Comparison of ENCODE assay signal across 12 cellular contexts in genomic region chr10:80518143-80518806, GRCh38. TPM values are rescaled to one million over a fixed set of nuclear protein-coding genes. Genes with fewer than 3 reads are reported as not detected.
DNase-seq lines count a peak whose midpoint lies in the region; ATAC-seq and TF ChIP-seq lines count a peak whose summit lies in the region.
"Had no signal": no experiment of that assay in that cellular context is flagged by ENCODE, and none has a peak within 500 bp of the region (broad histone marks: within the 10 kb centered on the region; RNA-seq: fewer than 3 reads in every experiment).

No MANE protein-coding gene starts in this region.

- DNase-seq in activated CD4-positive, alpha-beta memory T cell treated with anti-CD3 and anti-CD28 coated beads for 36 hours, result no peak
- DNase-seq in naive thymus-derived CD4-positive, alpha-beta T cell, result no peak
- DNase-seq in GM10266 (ENCODE audit: extremely low spot score) (no peak), NCI-H146 treated with DMSO at 0.1 percent for 48 hours (lab: John Stamatoyannopoulos, UW; ENCODE audit: unreplicated experiment) (no peak), COLO829 (ENCODE audit: low spot score) (no peak)
- no peak for DNase-seq in stimulated activated CD4-positive, alpha-beta T cell treated with anti-CD3 and anti-CD28 coated beads, Interleukin-4, amount 100 ng/mL, for 4 hours
- DNase-seq: activated CD4-positive, alpha-beta T cell treated with anti-CD3 and anti-CD28 coated beads, Interleukin-2, amount 50 U/mL, for 48 hours; Calu3; mesendoderm had no signal

- peak overlapping the region; percentile 74 for H3K27ac ChIP-seq in BLaER1
- no peak overlapping the region for H3K27ac ChIP-seq in naive thymus-derived CD4-positive, alpha-beta T cell (ENCODE audit: low read depth, low read length)

- H3K4me3 Mint-ChIP-seq in activated CD4-positive, alpha-beta memory T cell treated with anti-CD3 and anti-CD28 coated beads for 36 hours, result no peak overlapping the region
- H3K4me3 Mint-ChIP-seq in naive thymus-derived CD4-positive, alpha-beta T cell, result no peak overlapping the region
- H3K4me3 Mint-ChIP-seq: brain had no signal

- no peaks in the 10 kb centered on the region for H3K9me3 ChIP-seq in BLaER1
- no peaks in the 10 kb centered on the region for H3K9me3 ChIP-seq in naive thymus-derived CD4-positive, alpha-beta T cell (ENCODE audit: control insufficient read depth in 2 of 3, low read length in 3 of 3)

- ATAC-seq in GM19043 (IDR thresholded peaks at IDR 0.05; ENCODE audit: low read depth, unreplicated experiment), result peak; percentile 57
- no peak for ATAC-seq in naive thymus-derived CD4-positive, alpha-beta T cell

- H3K4me3 ChIP-seq in BLaER1, result peak overlapping the region; percentile 15
- no peak overlapping the region for H3K4me3 ChIP-seq in naive thymus-derived CD4-positive, alpha-beta T cell (ENCODE audit: low read length)

- H3K27me3 Mint-ChIP-seq in activated CD4-positive, alpha-beta memory T cell treated with anti-CD3 and anti-CD28 coated beads for 36 hours, result no peaks in the 10 kb centered on the region
- no peaks in the 10 kb centered on the region for H3K27me3 Mint-ChIP-seq in naive thymus-derived CD4-positive, alpha-beta T cell
- H3K27me3 Mint-ChIP-seq: brain had no signal

- peaks cover 22% of the 10 kb centered on the region for H3K4me1 Mint-ChIP-seq in activated CD4-positive, alpha-beta memory T cell treated with anti-CD3 and anti-CD28 coated beads for 36 hours (ENCODE audit: low read depth)
- peaks cover 19 to 46% (median 31%) of the 10 kb centered on the region in 7 donors for H3K4me1 Mint-ChIP-seq in naive thymus-derived CD4-positive, alpha-beta T cell

- POLR2A ChIA-PET in activated CD4-positive, alpha-beta memory T cell treated with anti-CD3 and anti-CD28 coated beads for 36 hours (lab: Charles Lee), result interaction anchor here (0.6 kb wide), 1 partner anchor 166 kb away, joined by 4 read pairs; no protein-coding TSS in a partner anchor
- POLR2A ChIA-PET in naive thymus-derived CD4-positive, alpha-beta T cell (lab: Charles Lee), result interaction anchor here (1.4 kb wide), 1 partner anchor 10 kb away, joined by 3 read pairs; no protein-coding TSS in a partner anchor

- intact Hi-C loops in activated CD4-positive, alpha-beta memory T cell treated with anti-CD3 and anti-CD28 coated beads for 36 hours (cut with micrococcal nuclease), result no loop called here
- intact Hi-C loops in naive thymus-derived CD4-positive, alpha-beta T cell (cut with micrococcal nuclease), result no loop called here

- H4K20me1 ChIP-seq in BLaER1, result peaks cover 83% of the 10 kb centered on the region

- H3K4me2 ChIP-seq in BLaER1, result peak overlapping the region; percentile 78

- CTCF ChIA-PET in activated CD4-positive, alpha-beta memory T cell treated with anti-CD3 and anti-CD28 coated beads for 36 hours (lab: Charles Lee), result interaction anchor here (1.3 kb wide), 1 partner anchor 12 kb away, joined by 5 read pairs; no protein-coding TSS in a partner anchor
- CTCF ChIA-PET in naive thymus-derived CD4-positive, alpha-beta T cell (lab: Charles Lee), result no interaction called here

- peaks cover 89% of the 10 kb centered on the region for H3K36me3 ChIP-seq in BLaER1
- H3K36me3 ChIP-seq in naive thymus-derived CD4-positive, alpha-beta T cell (ENCODE audit: control insufficient read depth in 2 of 3, insufficient read depth in 3 of 3, low read length in 3 of 3), result peaks cover 26 to 84% (median 40%) of the 10 kb centered on the region in 3 experiments

- H3K27ac Mint-ChIP-seq in activated CD4-positive, alpha-beta memory T cell treated with anti-CD3 and anti-CD28 coated beads for 36 hours, result peak overlapping the region; percentile 58
- H3K27ac Mint-ChIP-seq in naive thymus-derived CD4-positive, alpha-beta T cell, result peak overlapping the region in 8 of 9 donors; percentile 3 to 71 (median 64)

- peaks cover 44% of the 10 kb centered on the region for H3K36me3 Mint-ChIP-seq in activated CD4-positive, alpha-beta memory T cell treated with anti-CD3 and anti-CD28 coated beads for 36 hours
- H3K36me3 Mint-ChIP-seq in naive thymus-derived CD4-positive, alpha-beta T cell, result peaks cover 5 to 41% (median 27%) of the 10 kb centered on the region in 5 donors

- no peak for TF ChIP-seq CTCF in GM10266 (IDR thresholded peaks at IDR 0.05; ENCODE audit: control insufficient read depth, insufficient read depth, low read depth, missing control alignments)

- peak overlapping the region; percentile 59 for H3K9ac ChIP-seq in BLaER1

- H3K4me1 ChIP-seq in BLaER1, result peaks cover 100% of the 10 kb centered on the region
- H3K4me1 ChIP-seq in naive thymus-derived CD4-positive, alpha-beta T cell (ENCODE audit: control insufficient read depth in 2 of 2, insufficient read depth in 2 of 2, low read length in 2 of 2), result no peaks in the 10 kb centered on the region

- no peaks in the 10 kb centered on the region for H3K9me3 Mint-ChIP-seq in activated CD4-positive, alpha-beta memory T cell treated with anti-CD3 and anti-CD28 coated beads for 36 hours
- no peaks in the 10 kb centered on the region for H3K9me3 Mint-ChIP-seq in naive thymus-derived CD4-positive, alpha-beta T cell
- H3K9me3 Mint-ChIP-seq: brain had no signal

- H3K27me3 ChIP-seq in BLaER1, result no peaks in the 10 kb centered on the region
- no peaks in the 10 kb centered on the region for H3K27me3 ChIP-seq in naive thymus-derived CD4-positive, alpha-beta T cell (ENCODE audit: control insufficient read depth in 2 of 2, insufficient read depth in 2 of 2, low read length in 2 of 2)

RNA-seq across cellular contexts. Expression of gene SH2D4B, which starts 19.4 kb away (rescaled TPM):
- total RNA-seq in activated CD4-positive, alpha-beta memory T cell treated with anti-CD3 and anti-CD28 coated beads for 36 hours, result under 1 TPM in 1 of 2 experiments, not detected in 1; 0.12 TPM
- total RNA-seq in naive thymus-derived CD4-positive, alpha-beta T cell, result under 1 TPM; 0.10 to 0.51 (median 0.14) TPM
- not detected for polyA plus RNA-seq in naive thymus-derived CD4-positive, alpha-beta T cell
- total RNA-seq: Calu3 had no signal
